ENCODE assay signal across 4 cellular contexts in genomic region chr11:66694056-66694410, GRCh38. TPM values are rescaled to one million over a fixed set of nuclear protein-coding genes. Genes with fewer than 3 reads are reported as not detected.
"Had no signal": no experiment of that assay in that cellular context is flagged by ENCODE, and none has a peak within 500 bp of the region (broad histone marks: within the 10 kb centered on the region; RNA-seq: fewer than 3 reads in every experiment).

No MANE protein-coding gene starts in this region.

- H3K36me3 ChIP-seq: ascending aorta, transverse colon had no signal

- H3K9me3 ChIP-seq: esophagus squamous epithelium, transverse colon had no signal

- H3K27me3 ChIP-seq: ascending aorta, esophagus squamous epithelium, transverse colon had no signal

- H3K4me3 ChIP-seq: ascending aorta, esophagus squamous epithelium, transverse colon had no signal

- H3K4me1 ChIP-seq: ascending aorta had no signal

- H3K27ac ChIP-seq: ascending aorta, esophagus squamous epithelium, transverse colon had no signal

RNA-seq across cellular contexts. Expression of gene SPTBN2, which starts 35.0 kb away (rescaled TPM):
- polyA plus RNA-seq: immature natural killer cell had no signal
